13 cellular contexts compared by ENCODE assay signal in genomic region chr14:24818054-24818822, GRCh38.
A peak's percentile ranks its signal among the peaks of the same experiment; 100 is the strongest.
DNase-seq lines count a peak whose midpoint lies in the region; ATAC-seq and TF ChIP-seq lines count a peak whose summit lies in the region.
"Had no signal": no experiment of that assay in that cellular context is flagged by ENCODE, and none has a peak within 500 bp of the region (broad histone marks: within the 10 kb centered on the region; RNA-seq: fewer than 3 reads in every experiment).

No MANE protein-coding gene starts in this region.

- TF ChIP-seq CTCF in dorsolateral prefrontal cortex (IDR thresholded peaks at IDR 0.05 in 54 of 56, conservative IDR thresholded peaks at IDR 0.05 in 2 of 56; ENCODE audit: low read depth in 1 of 56, partially characterized antibody in 56 of 56) = peak in 8 of 56 donors; percentile 0 to 9 (median 3)
- TF ChIP-seq CTCF in right lobe of liver (IDR thresholded peaks at IDR 0.05) = no peak

- H3K4me1 ChIP-seq in right lobe of liver = peaks cover 0 to 61% (median 17%) of the 10 kb centered on the region in 4 donors
- H3K4me1 ChIP-seq: ascending aorta had no signal

- DNase-seq in LoVo (ENCODE audit: low spot score) (peak; percentile 83), dorsolateral prefrontal cortex (no peak), right lobe of liver (peak; percentile 39 to 72 (median 65)), substantia nigra (lab: John Stamatoyannopoulos, UW) (no peak)
- DNase-seq in NK-92 treated with Interleukin-12 subunit alpha and Interleukin-12 subunit beta, amount 100 ng/mL, for 24 hours (lab: John Stamatoyannopoulos, UW) = no peak
- DNase-seq: activated T-cell treated with anti-CD3 and anti-CD28 coated beads, Interleukin-2, amount 50 U/mL, for 1 hour; lower lobe of right lung; NCI-H345 had no signal

- TF ChIP-seq POLR2A in right lobe of liver (IDR thresholded peaks at IDR 0.05) = peak; percentile 55

- no peaks in the 10 kb centered on the region for H3K9me3 ChIP-seq in right lobe of liver
- H3K9me3 ChIP-seq: ascending aorta, lower lobe of right lung had no signal

- no peak overlapping the region for H3K4me3 ChIP-seq in dorsolateral prefrontal cortex
- H3K4me3 ChIP-seq in right lobe of liver = peak overlapping the region; percentile 21 to 44 (median 22)
- H3K4me3 ChIP-seq: ascending aorta, GM12878, lower lobe of right lung, skin epidermis had no signal

- ATAC-seq in right lobe of liver = peak; percentile 44 to 61 (median 48)
- no peak for ATAC-seq in GM18520 (IDR thresholded peaks at IDR 0.05; ENCODE audit: unreplicated experiment)
- ATAC-seq in HG03175 (IDR thresholded peaks at IDR 0.05; ENCODE audit: unreplicated experiment) = no peak

- H3K27me3 ChIP-seq in dorsolateral prefrontal cortex (no peaks in the 10 kb centered on the region), right lobe of liver (no peaks in the 10 kb centered on the region)
- H3K27me3 ChIP-seq: ascending aorta had no signal

- WGBS in right lobe of liver (ENCODE audit: insufficient coverage, low coverage, low lambda C conversion rate, missing lambda C conversion rate) = 22% methylated on average over 14 of the region's 15 CpGs

- intact Hi-C loops in dorsolateral prefrontal cortex (cut with DNase I) (loop anchor here (5.0 kb wide), 2 partner anchors 224 to 229 kb away; no protein-coding TSS in a partner anchor), right lobe of liver (cut with DNase I) (no loop called here)

- no peaks in the 10 kb centered on the region for H3K36me3 ChIP-seq in right lobe of liver
- H3K36me3 ChIP-seq: ascending aorta, lower lobe of right lung had no signal

- H3K27ac ChIP-seq in dorsolateral prefrontal cortex (peak overlapping the region in 34 of 59 donors; percentile 1 to 67 (median 40)), right lobe of liver (peak overlapping the region; percentile 81 to 95 (median 92)), substantia nigra (ENCODE audit: low read depth, low read length, poor library complexity, severe bottlenecking) (peak overlapping the region; percentile 36)
- H3K27ac ChIP-seq: ascending aorta, lower lobe of right lung, skin epidermis had no signal

Comparison
In these comparisons a context has a peak if more than half of its experiments do, and no peak if none do; other contexts are left out.
1. DNase-seq: peak in LoVo (single experiment) and right lobe of liver (3 of 3); none in dorsolateral prefrontal cortex (0 of 10), substantia nigra (0 of 49) and NK-92 treated with Interleukin-12 subunit alpha and Interleukin-12 subunit beta, amount 100 ng/mL, for 24 hours (single experiment).
2. H3K27ac ChIP-seq: peak in every context shown above with its lines; median percentile 92 in right lobe of liver; 40 in dorsolateral prefrontal cortex; 36 in substantia nigra.
3. H3K4me3 ChIP-seq: peak in right lobe of liver (3 of 3); none in dorsolateral prefrontal cortex (0 of 59).
4. ATAC-seq: peak in right lobe of liver (4 of 4); none in GM18520 (single experiment) and HG03175 (single experiment).
5. intact Hi-C loops: an anchor here in dorsolateral prefrontal cortex (5.0 kb wide); none called in right lobe of liver.